In genomic region chr5:35908814-35909213, GRCh38 we compare ENCODE assay signal across 1 cellular context.
TF ChIP-seq lines count a peak whose summit lies in the region.

No MANE protein-coding gene starts in this region.

TF ChIP-seq in SK-N-SH treated with all-trans-retinoic acid at 6 μM for 48 hours, 23 proteins besides CTCF, POLR2A, EP300 and RAD21 (continued from another document):
- TF ChIP-seq ZC3H10 (CRISPR knock-in tag; IDR thresholded peaks at IDR 0.05) (no peak), SNAI2 (CRISPR knock-in tag; IDR thresholded peaks at IDR 0.05) (no peak), ZNF70 (CRISPR knock-in tag; IDR thresholded peaks at IDR 0.05) (no peak), TOX (CRISPR knock-in tag; IDR thresholded peaks at IDR 0.05; ENCODE audit: borderline replicate concordance) (no peak)
TF ChIP-seq in SK-N-SH treated with all-trans-retinoic acid at 6 μM for 48 hours: peak in this region for 0.
